ENCODE assay signal across 15 cellular contexts in genomic region chr11:45412033-45412432, GRCh38.
A peak's percentile ranks its signal among the peaks of the same experiment; 100 is the strongest.
DNase-seq lines count a peak whose midpoint lies in the region; ATAC-seq and TF ChIP-seq lines count a peak whose summit lies in the region.
"Had no signal": no experiment of that assay in that cellular context is flagged by ENCODE, and none has a peak within 500 bp of the region (broad histone marks: within the 10 kb centered on the region; RNA-seq: fewer than 3 reads in every experiment).

No MANE protein-coding gene starts in this region.

- H3K9ac ChIP-seq in GM23248: no peak overlapping the region

- no peak overlapping the region for H3K4me2 ChIP-seq in GM23248 (ENCODE audit: unreplicated experiment)
- peak overlapping the region; percentile 29 for H3K4me2 ChIP-seq in osteoblast (ENCODE audit: insufficient read depth, low read length)

- H3K27me3 ChIP-seq in GM23248 (replicated peaks; ENCODE audit: insufficient read depth) (peaks cover 16% of the 10 kb centered on the region), osteoblast (ENCODE audit: insufficient read depth, low read length) (peaks cover 4% of the 10 kb centered on the region), transverse colon (peaks cover 39% of the 10 kb centered on the region)

- in situ Hi-C loops in GM23248 (cut with MboI): no loop called here
- in situ Hi-C loops in transverse colon (cut with MboI; ENCODE audit: low pct_ligation_motif_present in 1 of 4, low pct_unique_long_range_greater_than_20kb in 1 of 4, low sequenced_read_pairs in 3 of 4): no loop called here

- DNase-seq in GM23248: no peak
- DNase-seq in RPMI7951 (ENCODE audit: low read depth): peak; percentile 20
- peak; percentile 13 for DNase-seq in fibroblast of pulmonary artery (ENCODE audit: low read depth)
- no peak for DNase-seq in osteoblast (ENCODE audit: insufficient read length, low spot score, missing footprints)
- no peak for DNase-seq in hypothalamus (lab: John Stamatoyannopoulos, UW)
- DNase-seq in AML-193 (lab: John Stamatoyannopoulos, UW): no peak
- DNase-seq in transverse colon: no peak
- DNase-seq: activated CD4-positive, alpha-beta memory T cell treated with anti-CD3 and anti-CD28 coated beads, Interleukin-2, amount 10 ng/mL, durations not matched to agents 7 days and 5 days; cortex of kidney; heart right ventricle; left ventricle myocardium inferior; naive thymus-derived CD8-positive, alpha-beta T cell; stimulated activated CD4-positive, alpha-beta T cell treated with anti-CD3 and anti-CD28 coated beads, Interleukin-1b, Interleukin-23, amount 100 ng/mL, for 48 hours had no signal

- H3K36me3 ChIP-seq in GM23248 (ENCODE audit: low read depth): no peaks in the 10 kb centered on the region
- H3K36me3 ChIP-seq in osteoblast (ENCODE audit: insufficient read depth, low read length): no peaks in the 10 kb centered on the region
- no peaks in the 10 kb centered on the region for H3K36me3 ChIP-seq in transverse colon
- H3K36me3 ChIP-seq: heart right ventricle, left ventricle myocardium inferior had no signal

- H2AFZ ChIP-seq in GM23248: peak overlapping the region; percentile 7; the same call in 1 of the 2 replicates
- peak overlapping the region; percentile 91 for H2AFZ ChIP-seq in osteoblast (ENCODE audit: low read length)

- no peak for TF ChIP-seq POLR2A in transverse colon (IDR thresholded peaks at IDR 0.05)

- ATAC-seq in GM18511 (IDR thresholded peaks at IDR 0.05; ENCODE audit: unreplicated experiment): no peak
- ATAC-seq: esophagus mucosa; heart right ventricle; naive thymus-derived CD8-positive, alpha-beta T cell had no signal

- H3K4me3 ChIP-seq in GM23248 (no peak overlapping the region), fibroblast of pulmonary artery (replicated peaks; ENCODE audit: low read depth, low read length) (no peak overlapping the region), osteoblast (ENCODE audit: insufficient read depth, low read length) (no peak overlapping the region), transverse colon (no peak overlapping the region)
- H3K4me3 ChIP-seq: heart right ventricle, left ventricle myocardium inferior had no signal

- H3K4me1 ChIP-seq in GM23248 (ENCODE audit: insufficient read depth): peaks cover 5% of the 10 kb centered on the region; the same call in 1 of the 2 replicates
- peaks cover 13% of the 10 kb centered on the region for H3K4me1 ChIP-seq in osteoblast (ENCODE audit: insufficient read depth, low read length)
- no peaks in the 10 kb centered on the region for H3K4me1 ChIP-seq in transverse colon
- H3K4me1 ChIP-seq: heart right ventricle, left ventricle myocardium inferior had no signal

- TF ChIP-seq CTCF in fibroblast of pulmonary artery (IDR thresholded peaks at IDR 0.05; ENCODE audit: low read length, missing control alignments) (no peak), osteoblast (IDR thresholded peaks at IDR 0.05; ENCODE audit: extremely low read depth, low read depth, low read length) (no peak), transverse colon (IDR thresholded peaks at IDR 0.05) (no peak)

- TF ChIP-seq EP300 in transverse colon (IDR thresholded peaks at IDR 0.05; ENCODE audit: low read depth): no peak

- intact Hi-C loops in transverse colon (cut with DNase I; ENCODE audit: low total_unique reads): no loop called here

- H3K9me3 ChIP-seq in GM23248 (ENCODE audit: low read depth) (no peaks in the 10 kb centered on the region), osteoblast (ENCODE audit: low read depth, low read length) (no peaks in the 10 kb centered on the region), transverse colon (no peaks in the 10 kb centered on the region)
- H3K9me3 ChIP-seq: heart right ventricle, left ventricle myocardium inferior had no signal

- WGBS in GM23248 (ENCODE audit: low coverage in 1 of 2, low lambda C conversion rate in 2 of 2, missing lambda C conversion rate in 2 of 2), 2 experiments: 34 to 39% methylated on average over 11 of the region's 11 CpGs
- 49 to 55% methylated on average over 9 to 11 of the region's 11 CpGs for WGBS in transverse colon (ENCODE audit: low coverage in 1 of 2), 2 donors

- no peaks in the 10 kb centered on the region for H3K9me2 ChIP-seq in GM23248 (ENCODE audit: insufficient read depth)

- H3F3A ChIP-seq in GM23248 (ENCODE audit: insufficient read depth): no peaks in the 10 kb centered on the region

- H4K20me1 ChIP-seq in GM23248 (ENCODE audit: insufficient read depth) (no peaks in the 10 kb centered on the region), osteoblast (ENCODE audit: insufficient read depth, low read length) (no peaks in the 10 kb centered on the region)

- H3K79me2 ChIP-seq in GM23248 (ENCODE audit: insufficient read depth): no peaks in the 10 kb centered on the region
- no peaks in the 10 kb centered on the region for H3K79me2 ChIP-seq in osteoblast (ENCODE audit: insufficient read depth, low read length)

- no peak overlapping the region for H3K27ac ChIP-seq in GM23248
- H3K27ac ChIP-seq in osteoblast (ENCODE audit: low read depth, low read length): no peak overlapping the region
- H3K27ac ChIP-seq in transverse colon: no peak overlapping the region
- H3K27ac ChIP-seq: heart right ventricle, left ventricle myocardium inferior had no signal

Comparison
In these comparisons a context has a peak if more than half of its experiments do, and no peak if none do; other contexts are left out.
1. DNase-seq: peak in RPMI7951 (single experiment) and fibroblast of pulmonary artery (single experiment); none in GM23248 (single experiment), osteoblast (single experiment), hypothalamus (0 of 51), AML-193 (0 of 2) and transverse colon (single experiment).